In genomic region chr1:31421404-31422040, GRCh38 we compare ENCODE assay signal across 7 cellular contexts.
DNase-seq lines count a peak whose midpoint lies in the region; ATAC-seq and TF ChIP-seq lines count a peak whose summit lies in the region.

No MANE protein-coding gene starts in this region.

- H3K36me3 ChIP-seq in GM06990 (ENCODE audit: control insufficient read depth, insufficient read depth, low read length), result no peaks in the 10 kb centered on the region

- peaks cover 21% of the 10 kb centered on the region for H3K4me1 Mint-ChIP-seq in nephron

- peak; percentile 65 for TF ChIP-seq CTCF in GM06990 (IDR thresholded peaks at IDR 0.05; ENCODE audit: insufficient read depth, low read length, poor library complexity, severe bottlenecking)
- TF ChIP-seq CTCF in LNCaP clone FGC (IDR thresholded peaks at IDR 0.05; ENCODE audit: control insufficient read depth, extremely low read depth, insufficient read depth), result peak; percentile 31
- TF ChIP-seq CTCF in WI38 (IDR thresholded peaks at IDR 0.05; ENCODE audit: low read depth, low read length), result peak; percentile 64
- peak in 2 of 3 experiments; percentile 36 to 41 for TF ChIP-seq CTCF in nephron (IDR thresholded peaks at IDR 0.05; ENCODE audit: unreplicated experiment in 3 of 3)

- DNase-seq in GM06990 (ENCODE audit: extremely low read depth, insufficient read length), result no peak
- no peak for DNase-seq in LNCaP clone FGC (ENCODE audit: low read depth)
- no peak for DNase-seq in AG20443 (ENCODE audit: low spot score)
- no peak for DNase-seq in NCI-H1417 treated with DMSO at 0.1 percent for 48 hours (lab: John Stamatoyannopoulos, UW)

- no peaks in the 10 kb centered on the region; the same call in 1 of the 2 replicates for H3K27me3 ChIP-seq in GM06990 (replicated peaks; ENCODE audit: control insufficient read depth, insufficient read depth, low read length)

- H3K4me3 ChIP-seq in GM06990 (replicated peaks; ENCODE audit: low read depth, low read length) (no peak overlapping the region), LNCaP clone FGC (ENCODE audit: low read depth, low read length) (no peak overlapping the region), WI38 (ENCODE audit: low read depth, low read length) (no peak overlapping the region)

- no peaks in the 10 kb centered on the region for H3K9me3 Mint-ChIP-seq in nephron

- peaks cover 4% of the 10 kb centered on the region for H3K27me3 Mint-ChIP-seq in nephron (ENCODE audit: low read depth)

- H3K27ac Mint-ChIP-seq in nephron, result no peak overlapping the region

- no peak overlapping the region for H3K4me3 Mint-ChIP-seq in nephron

- no peak for ATAC-seq in HG02884 (IDR thresholded peaks at IDR 0.05; ENCODE audit: unreplicated experiment)

- peaks cover 7% of the 10 kb centered on the region for H3K36me3 Mint-ChIP-seq in nephron (ENCODE audit: low read depth)
